8 cellular contexts compared by ENCODE assay signal in genomic region chr3:105867690-105868449, GRCh38. TPM values are rescaled to one million over a fixed set of nuclear protein-coding genes. Genes with fewer than 3 reads are reported as not detected.
DNase-seq lines count a peak whose midpoint lies in the region; ATAC-seq, FAIRE-seq and TF ChIP-seq lines count a peak whose summit lies in the region.

No MANE protein-coding gene starts in this region.

- in situ Hi-C loops in K562 (cut with MboI), result no loop called here

- H3K36me3 ChIP-seq in DND-41 (ENCODE audit: insufficient read depth, low read length) (peaks cover 14% of the 10 kb centered on the region), Karpas-422 (ENCODE audit: insufficient read depth, low read length) (peaks cover 31% of the 10 kb centered on the region), K562 (ENCODE audit: control insufficient read depth, insufficient read depth, low read length) (peaks cover 3% of the 10 kb centered on the region; the same call in 1 of the 3 replicates), right lobe of liver (no peaks in the 10 kb centered on the region), tibial artery (peaks cover 0 to 6% (median 0%) of the 10 kb centered on the region in 3 donors)

- H3K9me3 ChIP-seq in DND-41 (ENCODE audit: insufficient read depth, low read length, severe bottlenecking) (no peaks in the 10 kb centered on the region), Karpas-422 (ENCODE audit: low read length) (no peaks in the 10 kb centered on the region), K562 (replicated peaks; ENCODE audit: control insufficient read depth, insufficient read depth, low read depth, low read length) (no peaks in the 10 kb centered on the region), right lobe of liver (no peaks in the 10 kb centered on the region), tibial artery (no peaks in the 10 kb centered on the region)

- H2AFZ ChIP-seq in DND-41 (ENCODE audit: low read depth, low read length), result peak overlapping the region; percentile 94
- no peak overlapping the region for H2AFZ ChIP-seq in Karpas-422 (ENCODE audit: low read length)
- H2AFZ ChIP-seq in K562 (ENCODE audit: low read depth, low read length), result peak overlapping the region; percentile 86

- H3K27ac ChIP-seq in DND-41 (ENCODE audit: low read length), result peak overlapping the region; percentile 81
- H3K27ac ChIP-seq in Karpas-422 (ENCODE audit: low read length), result peak overlapping the region; percentile 87
- peak overlapping the region; percentile 67 for H3K27ac ChIP-seq in K562 (ENCODE audit: extremely low read depth, low read depth, low read length)
- peak overlapping the region; percentile 93 to 97 (median 97) for H3K27ac ChIP-seq in right lobe of liver
- H3K27ac ChIP-seq in tibial artery, result peak overlapping the region; percentile 95 to 96

- H3K79me2 ChIP-seq in DND-41 (ENCODE audit: insufficient read depth, low read length) (peaks cover 16% of the 10 kb centered on the region), Karpas-422 (ENCODE audit: low read length) (peaks cover 65% of the 10 kb centered on the region), K562 (ENCODE audit: control insufficient read depth, insufficient read depth, low read length) (peaks cover 12% of the 10 kb centered on the region)

- CTCF ChIA-PET in K562 (lab: Yijun Ruan, JAX; ENCODE audit: low intra/inter-chr PET ratio), result interaction anchor here (0.7 kb wide), 1 partner anchor 146 kb away, joined by 5 read pairs; no protein-coding TSS in a partner anchor

- TF ChIP-seq POLR2A in K562 (conservative IDR thresholded peaks at IDR 0.05) (no peak), right lobe of liver (IDR thresholded peaks at IDR 0.05) (no peak)

- no peaks in the 10 kb centered on the region for H3K9me1 ChIP-seq in K562 (ENCODE audit: control insufficient read depth, insufficient read depth, low read length)

- BruUV-seq in K562 (replicated peaks; lab: Mats Ljungman, UMichigan), result no TSS peak

- intact Hi-C loops in K562 (cut with micrococcal nuclease), result no loop called here
- intact Hi-C loops in right lobe of liver (cut with DNase I), result no loop called here
- intact Hi-C loops in tibial artery (cut with DNase I; ENCODE audit: low total_unique reads), result loop anchor here (5.0 to 10.0 kb wide), 2 partner anchors 39 to 133 kb away; no protein-coding TSS in a partner anchor

- TF ChIP-seq RAD21 in K562 (CRISPR knock-in tag; conservative IDR thresholded peaks at IDR 0.05 in 1 of 2, IDR thresholded peaks at IDR 0.05 in 1 of 2), result no peak

- no peak for TF ChIP-seq CTCF in DND-41 (IDR thresholded peaks at IDR 0.05; ENCODE audit: borderline replicate concordance, extremely low read depth, low read length, poor library complexity, severe bottlenecking)
- no peak for TF ChIP-seq CTCF in K562 (IDR thresholded peaks at IDR 0.05 in 2 of 3, conservative IDR thresholded peaks at IDR 0.05 in 1 of 3; ENCODE audit: insufficient read depth in 2 of 3, low read depth in 1 of 3, low read length in 3 of 3)
- TF ChIP-seq CTCF in right lobe of liver (IDR thresholded peaks at IDR 0.05), result no peak
- TF ChIP-seq CTCF in tibial artery (IDR thresholded peaks at IDR 0.05), result no peak

- no peaks in the 10 kb centered on the region for H4K20me1 ChIP-seq in DND-41 (ENCODE audit: insufficient read depth, low read length)
- H4K20me1 ChIP-seq in Karpas-422 (ENCODE audit: insufficient read depth, low read depth, low read length), result no peaks in the 10 kb centered on the region
- no peaks in the 10 kb centered on the region for H4K20me1 ChIP-seq in K562 (replicated peaks; ENCODE audit: control insufficient read depth, insufficient read depth, low read length)

- H3K27me3 ChIP-seq in DND-41 (ENCODE audit: insufficient read depth, low read length, poor library complexity), result no peaks in the 10 kb centered on the region
- H3K27me3 ChIP-seq in Karpas-422 (ENCODE audit: low read length), result no peaks in the 10 kb centered on the region
- H3K27me3 ChIP-seq in K562 (ENCODE audit: control insufficient read depth in 2 of 2, insufficient read depth in 2 of 2, low read length in 2 of 2), result no peaks in the 10 kb centered on the region
- H3K27me3 ChIP-seq in right lobe of liver, result no peaks in the 10 kb centered on the region
- no peaks in the 10 kb centered on the region for H3K27me3 ChIP-seq in tibial artery

- ATAC-seq in DND-41 (ENCODE audit: insufficient read depth, low read depth), result peak; percentile 0; the same call in 1 of the 3 replicates
- no peak for ATAC-seq in K562
- ATAC-seq in right lobe of liver, result no peak

- H3K9me2 ChIP-seq in Karpas-422 (replicated peaks; ENCODE audit: insufficient read depth, low read length), result no peaks in the 10 kb centered on the region

- peak overlapping the region; percentile 78 to 81 for H3K4me3 ChIP-seq in DND-41 (ENCODE audit: low read depth in 1 of 2, low read length in 2 of 2)
- H3K4me3 ChIP-seq in Karpas-422 (ENCODE audit: low read length), result peak overlapping the region; percentile 76
- peak overlapping the region; percentile 76 for H3K4me3 ChIP-seq in K562
- H3K4me3 ChIP-seq in right lobe of liver, result peak overlapping the region; percentile 75 to 89 (median 87)
- peak overlapping the region; percentile 80 to 88 for H3K4me3 ChIP-seq in tibial artery

- peaks cover 47% of the 10 kb centered on the region for H3K4me1 ChIP-seq in DND-41 (ENCODE audit: insufficient read depth, low read length)
- peaks cover 56% of the 10 kb centered on the region for H3K4me1 ChIP-seq in Karpas-422 (ENCODE audit: low read length)
- peaks cover 8 to 10% of the 10 kb centered on the region in 2 experiments; a peak in 4 of 5 replicates for H3K4me1 ChIP-seq in K562 (replicated peaks in 1 of 2; ENCODE audit: control insufficient read depth in 2 of 2, insufficient read depth in 2 of 2, low read length in 2 of 2)
- peaks cover 2 to 17% (median 8%) of the 10 kb centered on the region in 4 donors for H3K4me1 ChIP-seq in right lobe of liver
- H3K4me1 ChIP-seq in tibial artery, result peaks cover 0 to 56% (median 22%) of the 10 kb centered on the region in 4 donors

- H3K9ac ChIP-seq in DND-41 (ENCODE audit: low read depth, low read length) (peak overlapping the region; percentile 86), Karpas-422 (ENCODE audit: low read length) (peak overlapping the region; percentile 94), K562 (ENCODE audit: insufficient read depth in 1 of 2, low read depth in 2 of 2, low read length in 2 of 2) (peak overlapping the region; percentile 79 to 96)

- peak overlapping the region; percentile 89 for H3K4me2 ChIP-seq in DND-41 (ENCODE audit: insufficient read depth, low read length)
- H3K4me2 ChIP-seq in Karpas-422 (ENCODE audit: low read depth, low read length, poor library complexity, severe bottlenecking), result peak overlapping the region; percentile 90
- H3K4me2 ChIP-seq in K562 (ENCODE audit: insufficient read depth, low read length), result peak overlapping the region; percentile 88

- 7% methylated on average over 14 of the region's 19 CpGs for WGBS in K562 (ENCODE audit: insufficient coverage, low coverage, missing lambda C conversion rate)
- WGBS in right lobe of liver (ENCODE audit: insufficient coverage, low coverage, low lambda C conversion rate, missing lambda C conversion rate), result 1% methylated on average over 17 of the region's 19 CpGs

- DNase-seq in DND-41 (peak; percentile 27), Karpas-422 (peak; percentile 70), K562 (ENCODE audit: extremely low read depth in 1 of 4, low spot score in 3 of 4) (no peak), right lobe of liver (no peak), tibial artery (no peak), NCI-H1436 treated with DMSO at 0.1 percent for 48 hours (lab: John Stamatoyannopoulos, UW) (no peak), hepatic stellate cell (ENCODE audit: low spot score) (no peak)
- no peak for DNase-seq in activated CD4-positive, CD25-positive, alpha-beta regulatory T cell treated with anti-CD3 and anti-CD28 coated beads, Interleukin-2, amount 50 U/mL, for 72 hours

- POLR2A ChIA-PET in K562 (lab: Yijun Ruan, JAX), result no interaction called here

- TF ChIP-seq EP300 in K562 (IDR thresholded peaks at IDR 0.05; ENCODE audit: low read length), result no peak

- FAIRE-seq in K562 (lab: Jason Lieb, UNC), result no peak

TF ChIP-seq in K562, 482 proteins besides CTCF, POLR2A, EP300 and RAD21 (continues in another document):
- TF ChIP-seq E2F1 (CRISPR knock-in tag; IDR thresholded peaks at IDR 0.05) (no peak), HNRNPH1 (optimal IDR thresholded peaks at IDR 0.05; ENCODE audit: low read depth, low read length) (no peak), FOXJ2 (tag; IDR thresholded peaks at IDR 0.05) (no peak)

RNA-seq across cellular contexts. Expression of gene CBLB, which starts 0.9 kb away (rescaled TPM):
- total RNA-seq in Karpas-422 (2014; rRNA removed; shearing (Covaris generic); ENCODE audit: low replicate concordance), result 94.9 and 98.8 TPM in 2 replicates
- 35.1 and 68.8 TPM in 2 replicates for total RNA-seq in K562 (2011; cell fraction: chromatin; rRNA removed; ENCODE audit: low replicate concordance)
- total RNA-seq in K562 (2011; cell fraction: nucleolus; rRNA removed), result 9.7 and 10.2 TPM in 2 replicates
- total RNA-seq in K562 (2011; cell fraction: nucleoplasm; rRNA removed), result 17.9 and 22.7 TPM in 2 replicates
- 5.2 and 5.4 TPM in 2 replicates for total RNA-seq in K562 (2014; rRNA removed)
- 6.3 and 6.7 TPM in 2 replicates for total RNA-seq in K562 (2014; rRNA removed; fragmentation: Illumina TruSeq; extraction: Trizol)
- total RNA-seq in K562 (2015; rRNA removed; fragmentation: Illumina TruSeq; extraction: Trizol), result 4.4 and 5.3 TPM in 2 replicates
- total RNA-seq in K562 (2021), result 6.4 TPM in 2 replicates
- polyA plus RNA-seq in K562 (2011; rRNA removed), result 8.1 and 10.5 TPM in 2 replicates
- polyA plus RNA-seq in K562 (2011; cell fraction: cytosol; rRNA removed), result 4.4 and 7.2 TPM in 2 replicates
- 8.3 and 11.3 TPM in 2 replicates for polyA plus RNA-seq in K562 (2011; cell fraction: nucleus; rRNA removed)
- 3.2 and 4.9 TPM in 2 replicates for polyA plus RNA-seq in K562 (2012)
- polyA plus RNA-seq in K562 (2014; fragmentation: Illumina TruSeq; extraction: Trizol), result 5.9 TPM in 2 replicates
- 1 to 10 TPM; 1.8 to 2.2 TPM for polyA plus RNA-seq in K562 (2014; fragmentation: Nextera tagmentation; extraction: Ambion mirVana)
- 2.7 and 3.3 TPM in 2 replicates for polyA plus RNA-seq in K562 (2014; rRNA removed)
- polyA minus RNA-seq in K562 (2011; rRNA and poly(A)+ RNA removed), result 23.2 and 34.6 TPM in 2 replicates
- 3.8 and 6.5 TPM in 2 replicates for polyA minus RNA-seq in K562 (2011; cell fraction: cytosol; rRNA and poly(A)+ RNA removed)
- polyA minus RNA-seq in K562 (2011; cell fraction: nucleus; rRNA and poly(A)+ RNA removed), result 23.8 and 42.1 TPM in 2 replicates
- total RNA-seq in right lobe of liver, result 10 to 100 TPM in 5 of 6 experiments, 1 to 10 TPM in 1; 9.4 to 21.4 (median 18.2) TPM

Comparison
In these comparisons a context has a peak if more than half of its experiments do, and no peak if none do; other contexts are left out.
1. DNase-seq: peak in DND-41 (single experiment) and Karpas-422 (single experiment); none in K562 (0 of 4), right lobe of liver (0 of 3), tibial artery (0 of 2), NCI-H1436 treated with DMSO at 0.1 percent for 48 hours (single experiment), hepatic stellate cell (single experiment) and activated CD4-positive, CD25-positive, alpha-beta regulatory T cell treated with anti-CD3 and anti-CD28 coated beads, Interleukin-2, amount 50 U/mL, for 72 hours (single experiment).
2. Peak in every context shown above with its lines, with median percentiles within 50 percentile points of each other: H3K27ac ChIP-seq, H3K4me2 ChIP-seq, H3K4me3 ChIP-seq and H3K9ac ChIP-seq.